8 cellular contexts compared by ENCODE assay signal in genomic region chr21:42974832-42975820, GRCh38. TPM values are rescaled to one million over a fixed set of nuclear protein-coding genes. Genes with fewer than 3 reads are reported as not detected.
A peak's percentile ranks its signal among the peaks of the same experiment; 100 is the strongest.
DNase-seq lines count a peak whose midpoint lies in the region; ATAC-seq and TF ChIP-seq lines count a peak whose summit lies in the region.

No MANE protein-coding gene starts in this region.

- peaks cover 5 to 20% (median 10%) of the 10 kb centered on the region in 4 donors for H3K4me1 ChIP-seq in liver (ENCODE audit: control insufficient read depth in 4 of 4, insufficient read depth in 4 of 4, low read length in 3 of 4)

- H3K4me3 ChIP-seq in AG04450 (ENCODE audit: low read depth, low read length) (peak overlapping the region; percentile 87), liver (ENCODE audit: low read depth in 1 of 3, low read length in 3 of 3) (peak overlapping the region; percentile 60 to 79 (median 75))

- H3K9ac ChIP-seq in liver (ENCODE audit: low read depth in 1 of 2, low read length in 2 of 2) = peak overlapping the region; percentile 73 to 98

- under 1% methylated on average over 125 of the region's 125 CpGs for WGBS in liver

- TF ChIP-seq CTCF in AG04450 (IDR thresholded peaks at IDR 0.05; ENCODE audit: low read depth, low read length) (no peak), liver (IDR thresholded peaks at IDR 0.05; ENCODE audit: low read depth, low read length, missing input control) (no peak)

- H3K36me3 ChIP-seq in liver (ENCODE audit: control insufficient read depth in 4 of 4, insufficient read depth in 3 of 4, low read depth in 1 of 4, low read length in 3 of 4) = peaks cover 0 to 4% (median 0%) of the 10 kb centered on the region in 4 donors

- H3K9me3 ChIP-seq in AG04450 (ENCODE audit: control insufficient read depth, insufficient read depth, low read length) = no peaks in the 10 kb centered on the region; the same call in 1 of the 2 replicates
- H3K9me3 ChIP-seq in liver (ENCODE audit: control insufficient read depth in 4 of 4, low read length in 3 of 4) = no peaks in the 10 kb centered on the region

- peak overlapping the region; percentile 90 for H3K27ac ChIP-seq in AG04450 (ENCODE audit: low read depth, low read length)
- H3K27ac ChIP-seq in liver (ENCODE audit: low read depth in 1 of 2, low read length in 2 of 2) = peak overlapping the region; percentile 89 to 97

- POLR2A ChIA-PET in AG04450 (lab: Yijun Ruan, JAX) = interaction anchor here (1.0 to 1.3 kb wide), 3 partner anchors 17 to 29 kb away, joined by 3 to 11 read pairs (median 4); no protein-coding TSS in a partner anchor

- CTCF ChIA-PET in AG04450 (lab: Charles Lee) = no interaction called here

- H3K27me3 ChIP-seq in AG04450 (ENCODE audit: control insufficient read depth, insufficient read depth, low read length) = no peaks in the 10 kb centered on the region
- H3K27me3 ChIP-seq in liver (ENCODE audit: control insufficient read depth in 4 of 4, insufficient read depth in 4 of 4, low read length in 3 of 4) = no peaks in the 10 kb centered on the region

- ATAC-seq in GM18861 (IDR thresholded peaks at IDR 0.05; ENCODE audit: unreplicated experiment) (peak; percentile 23), HG03066 (IDR thresholded peaks at IDR 0.05; ENCODE audit: low read depth, unreplicated experiment) (peak; percentile 19)

- no peak for DNase-seq in AG04450 (ENCODE audit: low read depth, low spot score)
- peak; percentile 87 for DNase-seq in NCI-H2227 treated with DMSO at 0.1 percent for 48 hours (lab: John Stamatoyannopoulos, UW)
- DNase-seq in activated CD4-positive, alpha-beta T cell treated with anti-CD3 and anti-CD28 coated beads for 48 hours = peak; percentile 74
- DNase-seq in dedifferentiated amniotic fluid mesenchymal stem cell (ENCODE audit: extremely low spot score) = peak; percentile 49
- peak; percentile 77 to 79 for DNase-seq in stimulated activated CD4-positive, alpha-beta T cell treated with anti-CD3 and anti-CD28 coated beads, Interleukin-4, amount 100 ng/mL, for 4 hours

- no peak for TF ChIP-seq RAD21 in liver (IDR thresholded peaks at IDR 0.05)

TF ChIP-seq in liver, 16 proteins besides CTCF, POLR2A, EP300 and RAD21:
- TF ChIP-seq TAF1 (conservative IDR thresholded peaks at IDR 0.05) (no peak), REST (IDR thresholded peaks at IDR 0.05) (no peak), HNF4A (conservative IDR thresholded peaks at IDR 0.05) (no peak), HNF4G (IDR thresholded peaks at IDR 0.05) (no peak), RXRA (IDR thresholded peaks at IDR 0.05) (no peak), EGR1 (IDR thresholded peaks at IDR 0.05; ENCODE audit: low read depth in 2 of 2) (peak in 1 of 2 donors; percentile 14), SP1 (IDR thresholded peaks at IDR 0.05) (no peak), GABPA (IDR thresholded peaks at IDR 0.05 in 1 of 2, conservative IDR thresholded peaks at IDR 0.05 in 1 of 2) (no peak), NR2F2 (IDR thresholded peaks at IDR 0.05) (no peak), YY1 (IDR thresholded peaks at IDR 0.05) (peak; percentile 90)
TF ChIP-seq in liver: peak in this region for 2.

RNA-seq across cellular contexts. Expression of gene PKNOX1, which starts 0.8 kb away (rescaled TPM):
- polyA plus RNA-seq in AG04450 (2011; rRNA removed) = 57.4 and 65.6 TPM in 2 replicates
- 27.6 and 40.8 TPM in 2 replicates for polyA minus RNA-seq in AG04450 (2011; rRNA and poly(A)+ RNA removed)
- 1 to 10 TPM; 6.4 to 9.6 TPM for total RNA-seq in liver
- polyA plus RNA-seq in liver = 10 to 100 TPM in 1 of 2 donors, 1 to 10 TPM in 1; 2.8 to 10.3 TPM

RNA-seq across cellular contexts. Expression of gene ERVH48-1, which starts 49.7 kb away (rescaled TPM):
- not detected in 2 replicates for polyA plus RNA-seq in AG04450 (2011; rRNA removed)
- polyA minus RNA-seq in AG04450 (2011; rRNA and poly(A)+ RNA removed) = not detected in 2 replicates
- total RNA-seq in liver = under 1 TPM in 1 of 2 donors, not detected in 1; 0.19 TPM
- polyA plus RNA-seq in liver = under 1 TPM in 1 of 2 donors, not detected in 1; 0.03 TPM
